In the genomic region with DNA sequence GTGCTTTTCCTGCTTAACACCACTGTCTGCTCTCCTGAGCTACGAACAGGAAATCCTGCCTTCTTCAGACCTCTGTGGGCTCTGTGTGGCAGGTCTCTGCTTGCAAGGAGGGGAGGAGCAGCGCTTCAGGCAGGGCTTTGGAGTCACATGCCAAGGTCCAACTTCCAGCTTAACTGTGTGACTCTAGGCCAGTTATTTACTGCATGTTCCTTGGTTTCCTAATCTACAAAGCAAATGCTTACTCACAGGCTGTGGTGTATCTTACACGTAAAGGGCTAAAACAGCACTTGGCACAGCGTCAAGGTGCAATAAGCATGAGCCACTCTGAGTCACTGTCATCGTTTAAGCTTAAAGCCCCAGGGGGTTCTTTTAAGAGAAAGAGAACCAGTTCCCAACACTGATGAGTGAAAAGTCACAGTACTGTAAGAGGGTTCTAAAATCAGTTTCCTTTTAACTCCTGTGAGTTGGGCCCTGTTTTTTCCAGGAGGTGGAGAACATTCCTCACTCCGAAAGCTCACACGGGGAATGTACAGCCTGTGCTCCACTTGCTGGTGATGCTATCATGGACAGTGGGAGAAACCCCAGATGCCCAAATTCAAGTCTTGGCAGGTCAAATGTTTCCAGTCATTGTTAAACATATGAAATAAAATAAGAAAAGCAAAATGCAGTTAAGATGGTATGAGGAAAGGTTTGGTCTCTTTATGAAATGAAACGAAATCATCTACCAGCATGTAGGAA, we compare ENCODE assay signal across 1 cellular context.
TF ChIP-seq lines count a peak whose summit lies in the region.

No MANE protein-coding gene starts in this region.

TF ChIP-seq in HepG2, 621 proteins besides CTCF, POLR2A, EP300 and RAD21 (continued from another document):
- TF ChIP-seq ZNF792 (CRISPR knock-in tag; IDR thresholded peaks at IDR 0.05) (peak; percentile 94), FOXC1 (CRISPR knock-in tag; IDR thresholded peaks at IDR 0.05; ENCODE audit: borderline replicate concordance) (peak; percentile 22; the same call in 1 of the 2 replicates), ZBTB8A (CRISPR knock-in tag; IDR thresholded peaks at IDR 0.05; ENCODE audit: borderline replicate concordance, low read depth) (no peak), SALL1 (CRISPR knock-in tag; IDR thresholded peaks at IDR 0.05) (peak; percentile 97), KLF9 (CRISPR knock-in tag; IDR thresholded peaks at IDR 0.05; ENCODE audit: low read depth) (no peak; the same call in 1 of the 2 replicates), ZNF772 (CRISPR knock-in tag; IDR thresholded peaks at IDR 0.05) (no peak; the same call in 1 of the 2 replicates), ZNF101 (CRISPR knock-in tag; IDR thresholded peaks at IDR 0.05; ENCODE audit: borderline replicate concordance, low read depth) (0 out of 2 replicates have a peak, but pooled peaks have one; percentile 37), ZFP41 (CRISPR knock-in tag; IDR thresholded peaks at IDR 0.05; ENCODE audit: borderline replicate concordance) (no peak)
- TF ChIP-seq, protein P1, sequence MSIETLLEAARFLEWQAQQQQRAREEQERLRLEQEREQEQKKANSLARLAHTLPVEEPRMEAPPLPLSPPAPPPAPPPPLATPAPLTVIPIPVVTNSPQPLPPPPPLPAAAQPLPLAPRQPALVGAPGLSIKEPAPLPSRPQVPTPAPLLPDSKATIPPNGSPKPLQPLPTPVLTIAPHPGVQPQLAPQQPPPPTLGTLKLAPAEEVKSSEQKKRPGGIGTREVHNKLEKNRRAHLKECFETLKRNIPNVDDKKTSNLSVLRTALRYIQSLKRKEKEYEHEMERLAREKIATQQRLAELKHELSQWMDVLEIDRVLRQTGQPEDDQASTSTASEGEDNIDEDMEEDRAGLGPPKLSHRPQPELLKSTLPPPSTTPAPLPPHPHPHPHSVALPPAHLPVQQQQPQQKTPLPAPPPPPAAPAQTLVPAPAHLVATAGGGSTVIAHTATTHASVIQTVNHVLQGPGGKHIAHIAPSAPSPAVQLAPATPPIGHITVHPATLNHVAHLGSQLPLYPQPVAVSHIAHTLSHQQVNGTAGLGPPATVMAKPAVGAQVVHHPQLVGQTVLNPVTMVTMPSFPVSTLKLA (IDR thresholded peaks at IDR 0.05) = peak; percentile 64
- TF ChIP-seq, protein P2, sequence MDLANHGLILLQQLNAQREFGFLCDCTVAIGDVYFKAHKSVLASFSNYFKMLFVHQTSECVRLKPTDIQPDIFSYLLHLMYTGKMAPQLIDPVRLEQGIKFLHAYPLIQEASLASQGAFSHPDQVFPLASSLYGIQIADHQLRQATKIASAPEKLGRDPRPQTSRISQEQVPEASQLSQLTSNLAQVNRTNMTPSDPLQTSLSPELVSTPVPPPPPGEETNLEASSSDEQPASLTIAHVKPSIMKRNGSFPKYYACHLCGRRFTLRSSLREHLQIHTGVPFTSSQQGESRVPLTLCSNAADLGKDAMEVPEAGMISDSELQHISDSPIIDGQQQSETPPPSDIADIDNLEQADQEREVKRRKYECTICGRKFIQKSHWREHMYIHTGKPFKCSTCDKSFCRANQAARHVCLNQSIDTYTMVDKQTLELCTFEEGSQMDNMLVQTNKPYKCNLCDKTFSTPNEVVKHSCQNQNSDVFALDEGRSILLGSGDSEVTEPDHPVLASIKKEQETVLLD (CRISPR knock-in tag; IDR thresholded peaks at IDR 0.05; ENCODE audit: low read depth) = 0 out of 2 replicates have a peak, but pooled peaks have one; percentile 55
- TF ChIP-seq, protein P3, sequence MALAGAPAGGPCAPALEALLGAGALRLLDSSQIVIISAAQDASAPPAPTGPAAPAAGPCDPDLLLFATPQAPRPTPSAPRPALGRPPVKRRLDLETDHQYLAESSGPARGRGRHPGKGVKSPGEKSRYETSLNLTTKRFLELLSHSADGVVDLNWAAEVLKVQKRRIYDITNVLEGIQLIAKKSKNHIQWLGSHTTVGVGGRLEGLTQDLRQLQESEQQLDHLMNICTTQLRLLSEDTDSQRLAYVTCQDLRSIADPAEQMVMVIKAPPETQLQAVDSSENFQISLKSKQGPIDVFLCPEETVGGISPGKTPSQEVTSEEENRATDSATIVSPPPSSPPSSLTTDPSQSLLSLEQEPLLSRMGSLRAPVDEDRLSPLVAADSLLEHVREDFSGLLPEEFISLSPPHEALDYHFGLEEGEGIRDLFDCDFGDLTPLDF (CRISPR knock-in tag; IDR thresholded peaks at IDR 0.05) = no peak
- TF ChIP-seq, protein P4, sequence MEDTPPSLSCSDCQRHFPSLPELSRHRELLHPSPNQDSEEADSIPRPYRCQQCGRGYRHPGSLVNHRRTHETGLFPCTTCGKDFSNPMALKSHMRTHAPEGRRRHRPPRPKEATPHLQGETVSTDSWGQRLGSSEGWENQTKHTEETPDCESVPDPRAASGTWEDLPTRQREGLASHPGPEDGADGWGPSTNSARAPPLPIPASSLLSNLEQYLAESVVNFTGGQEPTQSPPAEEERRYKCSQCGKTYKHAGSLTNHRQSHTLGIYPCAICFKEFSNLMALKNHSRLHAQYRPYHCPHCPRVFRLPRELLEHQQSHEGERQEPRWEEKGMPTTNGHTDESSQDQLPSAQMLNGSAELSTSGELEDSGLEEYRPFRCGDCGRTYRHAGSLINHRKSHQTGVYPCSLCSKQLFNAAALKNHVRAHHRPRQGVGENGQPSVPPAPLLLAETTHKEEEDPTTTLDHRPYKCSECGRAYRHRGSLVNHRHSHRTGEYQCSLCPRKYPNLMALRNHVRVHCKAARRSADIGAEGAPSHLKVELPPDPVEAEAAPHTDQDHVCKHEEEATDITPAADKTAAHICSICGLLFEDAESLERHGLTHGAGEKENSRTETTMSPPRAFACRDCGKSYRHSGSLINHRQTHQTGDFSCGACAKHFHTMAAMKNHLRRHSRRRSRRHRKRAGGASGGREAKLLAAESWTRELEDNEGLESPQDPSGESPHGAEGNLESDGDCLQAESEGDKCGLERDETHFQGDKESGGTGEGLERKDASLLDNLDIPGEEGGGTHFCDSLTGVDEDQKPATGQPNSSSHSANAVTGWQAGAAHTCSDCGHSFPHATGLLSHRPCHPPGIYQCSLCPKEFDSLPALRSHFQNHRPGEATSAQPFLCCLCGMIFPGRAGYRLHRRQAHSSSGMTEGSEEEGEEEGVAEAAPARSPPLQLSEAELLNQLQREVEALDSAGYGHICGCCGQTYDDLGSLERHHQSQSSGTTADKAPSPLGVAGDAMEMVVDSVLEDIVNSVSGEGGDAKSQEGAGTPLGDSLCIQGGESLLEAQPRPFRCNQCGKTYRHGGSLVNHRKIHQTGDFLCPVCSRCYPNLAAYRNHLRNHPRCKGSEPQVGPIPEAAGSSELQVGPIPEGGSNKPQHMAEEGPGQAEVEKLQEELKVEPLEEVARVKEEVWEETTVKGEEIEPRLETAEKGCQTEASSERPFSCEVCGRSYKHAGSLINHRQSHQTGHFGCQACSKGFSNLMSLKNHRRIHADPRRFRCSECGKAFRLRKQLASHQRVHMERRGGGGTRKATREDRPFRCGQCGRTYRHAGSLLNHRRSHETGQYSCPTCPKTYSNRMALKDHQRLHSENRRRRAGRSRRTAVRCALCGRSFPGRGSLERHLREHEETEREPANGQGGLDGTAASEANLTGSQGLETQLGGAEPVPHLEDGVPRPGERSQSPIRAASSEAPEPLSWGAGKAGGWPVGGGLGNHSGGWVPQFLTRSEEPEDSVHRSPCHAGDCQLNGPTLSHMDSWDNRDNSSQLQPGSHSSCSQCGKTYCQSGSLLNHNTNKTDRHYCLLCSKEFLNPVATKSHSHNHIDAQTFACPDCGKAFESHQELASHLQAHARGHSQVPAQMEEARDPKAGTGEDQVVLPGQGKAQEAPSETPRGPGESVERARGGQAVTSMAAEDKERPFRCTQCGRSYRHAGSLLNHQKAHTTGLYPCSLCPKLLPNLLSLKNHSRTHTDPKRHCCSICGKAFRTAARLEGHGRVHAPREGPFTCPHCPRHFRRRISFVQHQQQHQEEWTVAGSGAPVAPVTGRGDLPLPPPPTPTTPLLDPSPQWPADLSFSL (CRISPR knock-in tag; IDR thresholded peaks at IDR 0.05) = no peak
